8 cellular contexts compared by ENCODE assay signal in the genomic region with DNA sequence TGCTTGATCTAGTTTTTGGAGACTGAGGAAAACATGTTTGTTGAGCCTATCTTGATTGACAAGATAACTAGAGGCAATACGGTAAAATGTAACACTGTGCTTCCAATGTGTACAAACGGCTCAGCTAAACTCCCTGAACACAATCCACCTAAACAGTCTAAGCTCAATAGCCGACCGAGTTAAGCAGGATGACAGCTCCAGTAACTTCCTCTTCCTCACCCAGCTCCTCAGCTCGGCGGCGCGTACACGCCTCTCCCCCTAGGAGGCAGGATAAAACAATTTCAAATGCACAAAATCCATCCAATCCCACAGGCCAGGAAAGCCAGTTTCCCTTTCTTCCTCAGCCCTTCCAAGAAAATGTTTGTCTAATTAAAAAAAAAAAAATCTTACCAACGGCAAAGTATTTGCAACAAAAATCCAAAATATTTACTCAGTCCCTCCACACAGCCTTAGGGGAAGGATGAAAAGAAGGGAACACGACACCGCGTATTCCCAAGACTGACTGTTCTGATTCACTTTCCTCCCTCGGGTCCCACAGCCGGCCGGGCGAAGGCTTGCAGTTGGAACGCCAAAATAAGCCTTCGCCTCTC. TPM values are rescaled to one million over a fixed set of nuclear protein-coding genes. Genes with fewer than 3 reads are reported as not detected.
DNase-seq lines count a peak whose midpoint lies in the region; ATAC-seq and TF ChIP-seq lines count a peak whose summit lies in the region.

No MANE protein-coding gene starts in this region.

- intact Hi-C loops in body of pancreas (cut with DNase I) = no loop called here

- H3K36me3 ChIP-seq in body of pancreas (replicated peaks in 1 of 2; ENCODE audit: insufficient read depth in 1 of 2, low read depth in 2 of 2) (no peaks in the 10 kb centered on the region), hepatocyte (replicated peaks; ENCODE audit: insufficient read depth, low read depth) (no peaks in the 10 kb centered on the region)

- H4K20me1 ChIP-seq in hepatocyte (ENCODE audit: insufficient read depth, poor library complexity, severe bottlenecking) = peaks cover 40% of the 10 kb centered on the region

- peak overlapping the region; percentile 99 to 100 (median 99) for H3K4me3 Mint-ChIP-seq in T-cell

- H3K27ac ChIP-seq in body of pancreas (peak overlapping the region; percentile 93 to 100 (median 98)), hepatocyte (peak overlapping the region; percentile 98)

- H3K9me3 ChIP-seq in body of pancreas = no peaks in the 10 kb centered on the region
- no peaks in the 10 kb centered on the region for H3K9me3 ChIP-seq in hepatocyte (ENCODE audit: low read depth)

- POLR2A ChIA-PET in HEK293T (lab: Yijun Ruan, JAX) = interaction anchor here (0.9 to 2.5 kb wide), 2 partner anchors 9 to 44 kb away, joined by 3 to 22 read pairs; partner anchors contain the start of gene MRPL1
- POLR2A ChIA-PET in T-cell (lab: Charles Lee) = interaction anchor here (0.6 to 3.4 kb wide), 26 partner anchors 9 to 1608 kb away, joined by 3 to 38 read pairs (median 5); partner anchors contain the start of gene MRPL1 (in 2 of the 2)

- no peaks in the 10 kb centered on the region for H3K27me3 Mint-ChIP-seq in T-cell

- ATAC-seq in T-cell (replicated peaks in 1 of 4) (no peak), body of pancreas (peak; percentile 57), HG03097 (IDR thresholded peaks at IDR 0.05; ENCODE audit: low FRiP score, unreplicated experiment) (no peak)

- peak overlapping the region; percentile 97 to 98 for H3K27ac Mint-ChIP-seq in T-cell

- no peaks in the 10 kb centered on the region for H3K9me2 ChIP-seq in hepatocyte (replicated peaks; ENCODE audit: insufficient read depth)

- peaks cover 27% of the 10 kb centered on the region for H3K36me3 Mint-ChIP-seq in T-cell

- peak; percentile 9 to 83 (median 75) for TF ChIP-seq POLR2A in body of pancreas (IDR thresholded peaks at IDR 0.05)

- peaks cover 47% of the 10 kb centered on the region for H3K79me2 ChIP-seq in hepatocyte

- H3K4me1 Mint-ChIP-seq in T-cell = peaks cover 69 to 80% (median 69%) of the 10 kb centered on the region in 3 donors

- TF ChIP-seq CTCF in body of pancreas (IDR thresholded peaks at IDR 0.05) = peak; percentile 12 to 70 (median 49)
- TF ChIP-seq CTCF in hepatocyte (IDR thresholded peaks at IDR 0.05; ENCODE audit: poor library complexity) = peak; percentile 51

- H3K4me3 ChIP-seq in body of pancreas (peak overlapping the region in 1 of 2 donors; percentile 54), hepatocyte (peak overlapping the region; percentile 80)

- DNase-seq in ELF-1 (ENCODE audit: low read depth, low spot score) (peak; percentile 84), HEK293T (ENCODE audit: extremely low spot score) (peak; percentile 70), NCI-H1694 (lab: John Stamatoyannopoulos, UW) (peak; percentile 25), T-cell (peak in 30 of 34 experiments; percentile 18 to 56 (median 36)), body of pancreas (peak; percentile 72 to 80 (median 73)), hepatocyte (ENCODE audit: low spot score) (peak; percentile 85), putamen (ENCODE audit: low spot score) (peak; percentile 85)

- no peaks in the 10 kb centered on the region for H3K27me3 ChIP-seq in body of pancreas
- H3K27me3 ChIP-seq in hepatocyte = no peaks in the 10 kb centered on the region

- H3K4me1 ChIP-seq in body of pancreas (peaks cover 48% of the 10 kb centered on the region), hepatocyte (ENCODE audit: insufficient read depth) (peaks cover 16% of the 10 kb centered on the region)

- H3K9me3 Mint-ChIP-seq in T-cell = no peaks in the 10 kb centered on the region

- CTCF ChIA-PET in HEK293T (lab: Yijun Ruan, JAX) (interaction anchor here (0.5 to 1.2 kb wide), 5 partner anchors 9 to 44 kb away, joined by 3 read pairs; partner anchors contain the start of gene MRPL1), T-cell (lab: Charles Lee) (interaction anchor here (0.6 to 2.2 kb wide), 8 partner anchors 18 to 46 kb away, joined by 4 to 26 read pairs (median 8); partner anchors contain the start of gene MRPL1 (in 1 of the 2))

- H3K4me2 ChIP-seq in hepatocyte = peak overlapping the region; percentile 78

- WGBS in body of pancreas, 2 donors = 0 to 1% methylated on average over 19 of the region's 19 CpGs
- 0% methylated on average over 18 of the region's 19 CpGs for WGBS in hepatocyte (ENCODE audit: low lambda C conversion rate, missing lambda C conversion rate)

- H2AFZ ChIP-seq in hepatocyte = peak overlapping the region; percentile 37

TF ChIP-seq in HEK293T, 16 proteins besides CTCF, POLR2A, EP300 and RAD21:
- TF ChIP-seq FOXK2 (IDR thresholded peaks at IDR 0.05) = no peak
- TF ChIP-seq FOXM1 (IDR thresholded peaks at IDR 0.05; ENCODE audit: borderline replicate concordance) = no peak
- TF ChIP-seq LEF1 (IDR thresholded peaks at IDR 0.05; ENCODE audit: borderline replicate concordance) = no peak
- TF ChIP-seq SP1 (IDR thresholded peaks at IDR 0.05) = no peak
- no peak for TF ChIP-seq FOXA1 (IDR thresholded peaks at IDR 0.05)
- TF ChIP-seq BHLHE40 (IDR thresholded peaks at IDR 0.05; ENCODE audit: borderline replicate concordance) = no peak
- TF ChIP-seq TARDBP (IDR thresholded peaks at IDR 0.05) = no peak
- TF ChIP-seq, protein P1, sequence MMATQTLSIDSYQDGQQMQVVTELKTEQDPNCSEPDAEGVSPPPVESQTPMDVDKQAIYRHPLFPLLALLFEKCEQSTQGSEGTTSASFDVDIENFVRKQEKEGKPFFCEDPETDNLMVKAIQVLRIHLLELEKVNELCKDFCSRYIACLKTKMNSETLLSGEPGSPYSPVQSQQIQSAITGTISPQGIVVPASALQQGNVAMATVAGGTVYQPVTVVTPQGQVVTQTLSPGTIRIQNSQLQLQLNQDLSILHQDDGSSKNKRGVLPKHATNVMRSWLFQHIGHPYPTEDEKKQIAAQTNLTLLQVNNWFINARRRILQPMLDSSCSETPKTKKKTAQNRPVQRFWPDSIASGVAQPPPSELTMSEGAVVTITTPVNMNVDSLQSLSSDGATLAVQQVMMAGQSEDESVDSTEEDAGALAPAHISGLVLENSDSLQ (IDR thresholded peaks at IDR 0.05) = no peak
- TF ChIP-seq L3MBTL2 (conservative IDR thresholded peaks at IDR 0.05) = no peak
- no peak for TF ChIP-seq ZNF384 (IDR thresholded peaks at IDR 0.05)
- TF ChIP-seq NFRKB (IDR thresholded peaks at IDR 0.05) = no peak
- no peak for TF ChIP-seq CTBP1 (IDR thresholded peaks at IDR 0.05; ENCODE audit: borderline replicate concordance)
- TF ChIP-seq HDGF (IDR thresholded peaks at IDR 0.05; ENCODE audit: borderline replicate concordance) = no peak
- TF ChIP-seq ELF4 (IDR thresholded peaks at IDR 0.05) = no peak
- TF ChIP-seq SUZ12 (IDR thresholded peaks at IDR 0.05) = no peak
- TF ChIP-seq ARNT (IDR thresholded peaks at IDR 0.05) = no peak

RNA-seq across cellular contexts. Expression of gene CNOT6L, which starts 1.0 kb away (rescaled TPM):
- total RNA-seq in T-cell (100 to 1,000 TPM; 159 to 207 (median 170) TPM), body of pancreas (10 to 100 TPM; 17.5 to 19.2 TPM), hepatocyte (20.4 and 21.0 TPM in 2 replicates)
- polyA plus RNA-seq in hepatocyte = 7.5 and 7.7 TPM in 2 replicates

RNA-seq across cellular contexts. Expression of gene MRPL1, which starts 44.5 kb away (rescaled TPM):
- total RNA-seq in T-cell = 10 to 100 TPM; 16.9 to 27.2 (median 21.0) TPM
- 10 to 100 TPM; 12.2 to 23.4 TPM for total RNA-seq in body of pancreas
- 27.2 and 32.3 TPM in 2 replicates for total RNA-seq in hepatocyte
- polyA plus RNA-seq in hepatocyte = 19.6 and 22.5 TPM in 2 replicates

Comparison
In these comparisons a context has a peak if more than half of its experiments do, and no peak if none do; other contexts are left out.
1. DNase-seq: peak in every context shown above with its lines; median percentile 85 in hepatocyte; 85 in putamen; 84 in ELF-1; 73 in body of pancreas; 70 in HEK293T; 36 in T-cell; 25 in NCI-H1694.